1 cellular context compared by ENCODE assay signal in genomic region chrX:270848-271367, GRCh38.
TF ChIP-seq lines count a peak whose summit lies in the region.

No MANE protein-coding gene starts in this region.

TF ChIP-seq in HepG2, 621 proteins besides CTCF, POLR2A, EP300 and RAD21 (continued from another document and continues in another):
- no peak for TF ChIP-seq USF2 (IDR thresholded peaks at IDR 0.05; ENCODE audit: low read depth, low read length)
- no peak for TF ChIP-seq USF2 (CRISPR knock-in tag; IDR thresholded peaks at IDR 0.05; ENCODE audit: borderline replicate concordance)
- TF ChIP-seq REPIN1 (CRISPR knock-in tag; IDR thresholded peaks at IDR 0.05; ENCODE audit: borderline replicate concordance, low read depth), result no peak
- no peak for TF ChIP-seq ZNF776 (CRISPR knock-in tag; IDR thresholded peaks at IDR 0.05)
- no peak for TF ChIP-seq ADNP (CRISPR knock-in tag; IDR thresholded peaks at IDR 0.05)
- TF ChIP-seq ZNF121 (CRISPR knock-in tag; IDR thresholded peaks at IDR 0.05), result no peak
- peak; percentile 76; the same call in 1 of the 2 replicates for TF ChIP-seq ETV5 (CRISPR knock-in tag; IDR thresholded peaks at IDR 0.05; ENCODE audit: borderline replicate concordance)
- no peak for TF ChIP-seq MED8 (CRISPR knock-in tag; IDR thresholded peaks at IDR 0.05; ENCODE audit: insufficient replicate concordance)
- TF ChIP-seq BRF2 (CRISPR knock-in tag; IDR thresholded peaks at IDR 0.05), result no peak
- TF ChIP-seq ZNF597 (CRISPR knock-in tag; IDR thresholded peaks at IDR 0.05), result no peak
- TF ChIP-seq TOE1 (CRISPR knock-in tag; IDR thresholded peaks at IDR 0.05), result no peak
- TF ChIP-seq SIX4 (CRISPR knock-in tag; IDR thresholded peaks at IDR 0.05), result no peak
- TF ChIP-seq NCOR1 (IDR thresholded peaks at IDR 0.05; ENCODE audit: borderline replicate concordance, low read length), result no peak
- TF ChIP-seq ZBTB37 (CRISPR knock-in tag; IDR thresholded peaks at IDR 0.05), result no peak
- no peak for TF ChIP-seq E2F5 (CRISPR knock-in tag; conservative IDR thresholded peaks at IDR 0.05)
- TF ChIP-seq ZNF878 (CRISPR knock-in tag; IDR thresholded peaks at IDR 0.05), result no peak
- no peak for TF ChIP-seq ELK4 (CRISPR knock-in tag; IDR thresholded peaks at IDR 0.05; ENCODE audit: borderline replicate concordance)
- TF ChIP-seq ATF2 (CRISPR knock-in tag; IDR thresholded peaks at IDR 0.05), result no peak
- peak; percentile 80; the same call in 1 of the 2 replicates for TF ChIP-seq ZBTB20 (CRISPR knock-in tag; IDR thresholded peaks at IDR 0.05; ENCODE audit: borderline replicate concordance, low read depth)
- no peak for TF ChIP-seq TRAFD1 (CRISPR knock-in tag; IDR thresholded peaks at IDR 0.05; ENCODE audit: borderline replicate concordance)
- no peak for TF ChIP-seq ZBTB44 (CRISPR knock-in tag; IDR thresholded peaks at IDR 0.05)
- TF ChIP-seq ZBTB14 (CRISPR knock-in tag; IDR thresholded peaks at IDR 0.05), result no peak
- no peak for TF ChIP-seq IKZF1 (IDR thresholded peaks at IDR 0.05)
- no peak for TF ChIP-seq SNRNP70 (IDR thresholded peaks at IDR 0.05; ENCODE audit: low read depth, low read length)
- TF ChIP-seq NR1H2 (CRISPR knock-in tag; IDR thresholded peaks at IDR 0.05; ENCODE audit: borderline replicate concordance, low read depth), result no peak
- TF ChIP-seq ZNF124 (CRISPR knock-in tag; IDR thresholded peaks at IDR 0.05), result no peak
- no peak for TF ChIP-seq ZNF224 (CRISPR knock-in tag; IDR thresholded peaks at IDR 0.05)
- TF ChIP-seq MBNL3 (CRISPR knock-in tag; conservative IDR thresholded peaks at IDR 0.05), result no peak
- no peak for TF ChIP-seq SATB2 (CRISPR knock-in tag; IDR thresholded peaks at IDR 0.05)
- no peak for TF ChIP-seq FOXA1 (IDR thresholded peaks at IDR 0.05)
- peak; percentile 5; the same call in 1 of the 2 replicates for TF ChIP-seq FOXA1 (CRISPR knock-in tag; IDR thresholded peaks at IDR 0.05)
- no peak for TF ChIP-seq ZSCAN12 (CRISPR knock-in tag; IDR thresholded peaks at IDR 0.05)
- no peak for TF ChIP-seq GLMP (CRISPR knock-in tag; IDR thresholded peaks at IDR 0.05; ENCODE audit: borderline replicate concordance)
- no peak for TF ChIP-seq CERS6 (CRISPR knock-in tag; IDR thresholded peaks at IDR 0.05)
- TF ChIP-seq GABPA (IDR thresholded peaks at IDR 0.05; ENCODE audit: low read depth, low read length), result no peak
- no peak for TF ChIP-seq GABPA (CRISPR knock-in tag; IDR thresholded peaks at IDR 0.05; ENCODE audit: low read depth)
- peak; percentile 22; the same call in 1 of the 2 replicates for TF ChIP-seq KDM5B (CRISPR knock-in tag; IDR thresholded peaks at IDR 0.05; ENCODE audit: borderline replicate concordance)
- no peak for TF ChIP-seq ZC3H4 (CRISPR knock-in tag; IDR thresholded peaks at IDR 0.05; ENCODE audit: borderline replicate concordance)
- no peak for TF ChIP-seq ZNF761 (CRISPR knock-in tag; conservative IDR thresholded peaks at IDR 0.05)
- TF ChIP-seq SNAI1 (CRISPR knock-in tag; IDR thresholded peaks at IDR 0.05; ENCODE audit: borderline replicate concordance), result no peak
- TF ChIP-seq ZFP91 (CRISPR knock-in tag; IDR thresholded peaks at IDR 0.05; ENCODE audit: borderline replicate concordance), result no peak
- no peak for TF ChIP-seq ZNF335 (CRISPR knock-in tag; IDR thresholded peaks at IDR 0.05)
- no peak for TF ChIP-seq SMARCC2 (IDR thresholded peaks at IDR 0.05)
- TF ChIP-seq MTF1 (CRISPR knock-in tag; IDR thresholded peaks at IDR 0.05), result no peak
- TF ChIP-seq ZNF883 (CRISPR knock-in tag; IDR thresholded peaks at IDR 0.05; ENCODE audit: not compliant biosample characterization), result no peak
- no peak for TF ChIP-seq ZNF3 (CRISPR knock-in tag; IDR thresholded peaks at IDR 0.05)
- no peak for TF ChIP-seq ATF7 (IDR thresholded peaks at IDR 0.05)
- TF ChIP-seq ATF7 (CRISPR knock-in tag; IDR thresholded peaks at IDR 0.05), result no peak; the same call in 1 of the 2 replicates
- TF ChIP-seq SMAD3 (CRISPR knock-in tag; IDR thresholded peaks at IDR 0.05), result no peak
- no peak for TF ChIP-seq THAP11 (CRISPR knock-in tag; IDR thresholded peaks at IDR 0.05)
- no peak for TF ChIP-seq ATAD3A (CRISPR knock-in tag; IDR thresholded peaks at IDR 0.05)
- TF ChIP-seq NONO (IDR thresholded peaks at IDR 0.05), result no peak
- no peak for TF ChIP-seq NONO (CRISPR knock-in tag; conservative IDR thresholded peaks at IDR 0.05)
